In the genomic region with DNA sequence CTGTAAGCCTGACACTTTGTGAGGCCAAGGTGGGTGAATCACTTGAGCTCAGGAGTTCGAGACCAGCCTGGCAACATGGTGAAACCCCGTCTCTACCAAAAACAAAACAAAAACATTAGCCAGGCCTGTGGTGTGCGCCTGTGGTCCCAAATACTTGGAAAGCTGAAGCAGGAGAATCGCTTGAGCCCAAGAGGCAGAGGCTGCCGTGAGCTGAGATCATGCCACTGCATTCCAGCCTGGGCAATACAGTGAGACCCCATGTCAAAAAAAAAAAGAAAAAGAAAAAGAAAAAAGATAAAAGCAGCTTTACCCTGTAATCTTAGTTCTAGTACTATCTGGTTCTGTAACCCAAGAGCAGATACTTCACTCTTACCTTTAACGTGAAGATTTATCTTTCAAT, we compare ENCODE assay signal across 1 cellular context.
A peak's percentile ranks its signal among the peaks of the same experiment; 100 is the strongest.
TF ChIP-seq lines count a peak whose summit lies in the region.

No MANE protein-coding gene starts in this region.

TF ChIP-seq in K562, 482 proteins besides CTCF, POLR2A, EP300 and RAD21:
- TF ChIP-seq CAMTA2 (CRISPR knock-in tag; conservative IDR thresholded peaks at IDR 0.05) (no peak), XRCC5 (IDR thresholded peaks at IDR 0.05; ENCODE audit: low read depth, low read length) (no peak), ZNF121 (CRISPR knock-in tag; conservative IDR thresholded peaks at IDR 0.05) (peak; percentile 53; the same call in 1 of the 2 replicates), RBM25 (IDR thresholded peaks at IDR 0.05; ENCODE audit: low read depth, low read length, severe bottlenecking) (peak; percentile 14), ERF (CRISPR knock-in tag; IDR thresholded peaks at IDR 0.05) (no peak), POLR2G (IDR thresholded peaks at IDR 0.05; ENCODE audit: low read depth, low read length) (0 out of 2 replicates have a peak, but pooled peaks have one; percentile 23)
